ENCODE assay signal across 11 cellular contexts in the genomic region with DNA sequence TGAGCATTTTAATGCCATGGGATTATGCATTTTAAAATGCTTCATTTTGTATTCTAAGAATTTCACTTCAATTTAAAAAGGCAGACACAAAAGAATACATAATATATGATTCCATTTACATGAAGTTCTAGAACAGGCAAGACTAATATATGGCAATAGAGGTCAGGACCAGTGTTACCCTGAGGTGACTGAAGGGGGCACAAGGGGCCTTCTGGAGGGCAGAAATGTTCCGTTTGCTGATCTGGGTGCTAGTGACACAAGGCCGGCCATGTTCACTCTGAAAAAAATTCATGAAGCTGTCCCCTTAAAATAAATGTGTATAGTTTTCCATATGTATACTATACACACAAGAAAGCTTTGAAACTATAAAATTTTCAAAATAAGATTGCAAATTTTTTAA. TPM values are rescaled to one million over a fixed set of nuclear protein-coding genes. Genes with fewer than 3 reads are reported as not detected.
A peak's percentile ranks its signal among the peaks of the same experiment; 100 is the strongest.
DNase-seq lines count a peak whose midpoint lies in the region; ATAC-seq, FAIRE-seq and TF ChIP-seq lines count a peak whose summit lies in the region.
"Had no signal": no experiment of that assay in that cellular context is flagged by ENCODE, and none has a peak within 500 bp of the region (broad histone marks: within the 10 kb centered on the region; RNA-seq: fewer than 3 reads in every experiment).

No MANE protein-coding gene starts in this region.

- DNase-seq in activated CD8-positive, alpha-beta T cell treated with anti-CD3 and anti-CD28 coated beads for 36 hours, result peak; percentile 33
- DNase-seq in activated CD8-positive, alpha-beta T cell treated with anti-CD3 and anti-CD28 coated beads, Interleukin-2, amount 10 ng/mL, durations not matched to agents 7 days and 5 days, result no peak
- DNase-seq in GM12878 (ENCODE audit: low read depth, low spot score) (no peak), foreskin fibroblast (no peak), colonic mucosa (no peak), left ventricle myocardium superior (no peak)
- DNase-seq: GOT3 had no signal

- no peaks in the 10 kb centered on the region for H4K20me1 ChIP-seq in GM12878 (ENCODE audit: control insufficient read depth, insufficient read depth)

- 97% methylated on average over 2 of the region's 2 CpGs for WGBS in GM12878 (ENCODE audit: insufficient coverage, insufficient replicate concordance, low lambda C conversion rate, missing lambda C conversion rate)

- H3K9ac ChIP-seq in GM12878 (ENCODE audit: control insufficient read depth, insufficient read depth, low read length) (no peak overlapping the region), parathyroid adenoma (no peak overlapping the region), colonic mucosa (ENCODE audit: low read depth in 2 of 2, low read length in 2 of 2) (no peak overlapping the region)

- H3K4me1 ChIP-seq in GM12878 (ENCODE audit: control insufficient read depth, insufficient read depth, low read length), result no peaks in the 10 kb centered on the region
- H3K4me1 ChIP-seq in parathyroid adenoma, result no peaks in the 10 kb centered on the region
- no peaks in the 10 kb centered on the region for H3K4me1 ChIP-seq in colonic mucosa

- H3K36me3 ChIP-seq in GM12878 (ENCODE audit: control insufficient read depth in 2 of 2, insufficient read depth in 2 of 2, low read length in 1 of 2), result no peaks in the 10 kb centered on the region
- no peaks in the 10 kb centered on the region for H3K36me3 ChIP-seq in parathyroid adenoma (ENCODE audit: control insufficient read depth, insufficient read depth, low read length)
- H3K36me3 ChIP-seq in colonic mucosa, result no peaks in the 10 kb centered on the region

- TF ChIP-seq EP300 in GM12878 (IDR thresholded peaks at IDR 0.05; ENCODE audit: borderline replicate concordance in 1 of 2, control insufficient read depth in 1 of 2, low read depth in 2 of 2, low read length in 2 of 2), result no peak

- TF ChIP-seq RAD21 in GM12878 (IDR thresholded peaks at IDR 0.05; ENCODE audit: insufficient read depth, low read depth, low read length), result peak; percentile 57

- CTCF ChIA-PET in activated CD8-positive, alpha-beta T cell treated with anti-CD3 and anti-CD28 coated beads for 36 hours (lab: Charles Lee), result interaction anchor here (0.6 to 2.5 kb wide), 8 partner anchors 10 to 178 kb away, joined by 3 to 12 read pairs (median 3); no protein-coding TSS in a partner anchor
- CTCF ChIA-PET in activated CD8-positive, alpha-beta T cell treated with anti-CD3 and anti-CD28 coated beads, Interleukin-2, amount 10 ng/mL, durations not matched to agents 7 days and 5 days (lab: Charles Lee), result interaction anchor here (0.6 to 2.0 kb wide), 7 partner anchors 15 to 178 kb away, joined by 3 to 10 read pairs (median 4); no protein-coding TSS in a partner anchor
- CTCF ChIA-PET in GM12878 (lab: Yijun Ruan, JAX), result interaction anchor here (1.0 to 5.7 kb wide), 14 partner anchors 18 to 210 kb away, joined by 3 to 92 read pairs (median 5); partner anchors contain the start of genes ESF1 and NDUFAF5

- H3K4me3 ChIP-seq in GM12878 (no peak overlapping the region), parathyroid adenoma (ENCODE audit: low read depth, low read length) (no peak overlapping the region), foreskin fibroblast (ENCODE audit: low read depth in 1 of 2, low read length in 2 of 2) (no peak overlapping the region), colonic mucosa (no peak overlapping the region)

- H3K27ac ChIP-seq in GM12878 (ENCODE audit: control insufficient read depth, insufficient read depth) (no peak overlapping the region), parathyroid adenoma (no peak overlapping the region), colonic mucosa (no peak overlapping the region)

- H3K9me3 Mint-ChIP-seq in activated CD8-positive, alpha-beta T cell treated with anti-CD3 and anti-CD28 coated beads for 36 hours, result no peaks in the 10 kb centered on the region
- no peaks in the 10 kb centered on the region for H3K9me3 Mint-ChIP-seq in activated CD8-positive, alpha-beta T cell treated with anti-CD3 and anti-CD28 coated beads, Interleukin-2, amount 10 ng/mL, durations not matched to agents 7 days and 5 days (ENCODE audit: insufficient read depth)

- intact Hi-C loops in activated CD8-positive, alpha-beta T cell treated with anti-CD3 and anti-CD28 coated beads for 36 hours (cut with micrococcal nuclease), result no loop called here
- intact Hi-C loops in GM12878 (cut with micrococcal nuclease; ENCODE audit: unreplicated experiment), result loop anchor here (1.0 to 2.0 kb wide), 2 partner anchors 163 to 178 kb away; no protein-coding TSS in a partner anchor
- intact Hi-C loops in colonic mucosa (cut with DNase I), result no loop called here
- intact Hi-C loops in left ventricle myocardium superior (cut with micrococcal nuclease), result no loop called here

- H3K79me2 ChIP-seq in GM12878 (ENCODE audit: control insufficient read depth, insufficient read depth, low read length) (no peaks in the 10 kb centered on the region), parathyroid adenoma (peaks cover 4% of the 10 kb centered on the region)

- H3K27me3 Mint-ChIP-seq in activated CD8-positive, alpha-beta T cell treated with anti-CD3 and anti-CD28 coated beads for 36 hours, result no peaks in the 10 kb centered on the region
- no peaks in the 10 kb centered on the region for H3K27me3 Mint-ChIP-seq in activated CD8-positive, alpha-beta T cell treated with anti-CD3 and anti-CD28 coated beads, Interleukin-2, amount 10 ng/mL, durations not matched to agents 7 days and 5 days (ENCODE audit: low read depth)

- in situ Hi-C loops in GM12878 (cut with MboI), result no loop called here

- H3K4me3 Mint-ChIP-seq in activated CD8-positive, alpha-beta T cell treated with anti-CD3 and anti-CD28 coated beads for 36 hours, result no peak overlapping the region
- no peak overlapping the region for H3K4me3 Mint-ChIP-seq in activated CD8-positive, alpha-beta T cell treated with anti-CD3 and anti-CD28 coated beads, Interleukin-2, amount 10 ng/mL, durations not matched to agents 7 days and 5 days

- no peak overlapping the region for H3K27ac Mint-ChIP-seq in activated CD8-positive, alpha-beta T cell treated with anti-CD3 and anti-CD28 coated beads for 36 hours
- no peak overlapping the region for H3K27ac Mint-ChIP-seq in activated CD8-positive, alpha-beta T cell treated with anti-CD3 and anti-CD28 coated beads, Interleukin-2, amount 10 ng/mL, durations not matched to agents 7 days and 5 days

- no peak for ATAC-seq in activated CD8-positive, alpha-beta T cell treated with anti-CD3 and anti-CD28 coated beads for 36 hours
- ATAC-seq in activated CD8-positive, alpha-beta T cell treated with anti-CD3 and anti-CD28 coated beads, Interleukin-2, amount 10 ng/mL, durations not matched to agents 7 days and 5 days, result no peak
- peak; percentile 54 for ATAC-seq in HG03439 (IDR thresholded peaks at IDR 0.05; ENCODE audit: unreplicated experiment)
- ATAC-seq in GM12878, result peak; percentile 89
- ATAC-seq in left ventricle myocardium superior, result no peak
- ATAC-seq: sciatic nerve had no signal

- RAD21 ChIA-PET in GM12878 (lab: Charles Lee; ENCODE audit: unreplicated experiment), result interaction anchor here (0.6 to 3.8 kb wide), 6 partner anchors 12 to 178 kb away, joined by 3 to 41 read pairs (median 4); partner anchors contain the start of genes ESF1 and NDUFAF5

- POLR2A ChIA-PET in activated CD8-positive, alpha-beta T cell treated with anti-CD3 and anti-CD28 coated beads for 36 hours (lab: Charles Lee), result no interaction called here
- POLR2A ChIA-PET in activated CD8-positive, alpha-beta T cell treated with anti-CD3 and anti-CD28 coated beads, Interleukin-2, amount 10 ng/mL, durations not matched to agents 7 days and 5 days (lab: Charles Lee), result interaction anchor here (0.6 kb wide), 1 partner anchor 28 kb away, joined by 4 read pairs; no protein-coding TSS in a partner anchor
- POLR2A ChIA-PET in GM12878 (lab: Charles Lee), result no interaction called here

- H3K9me3 ChIP-seq in GM12878 (replicated peaks; ENCODE audit: control insufficient read depth, insufficient read depth, low read length), result no peaks in the 10 kb centered on the region
- H3K9me3 ChIP-seq in parathyroid adenoma (ENCODE audit: control insufficient read depth, low read length), result no peaks in the 10 kb centered on the region
- no peaks in the 10 kb centered on the region for H3K9me3 ChIP-seq in colonic mucosa

- SMC1A ChIA-PET in GM12878 (lab: Charles Lee; ENCODE audit: uncharacterized antibody, unreplicated experiment), result interaction anchor here (0.7 to 2.5 kb wide), 13 partner anchors 9 to 178 kb away, joined by 3 to 46 read pairs (median 4); no protein-coding TSS in a partner anchor

- no peak for TF ChIP-seq POLR2A in GM12878 (IDR thresholded peaks at IDR 0.05; ENCODE audit: low read depth, low read length)

- no peak overlapping the region for H3K4me2 ChIP-seq in GM12878 (ENCODE audit: control insufficient read depth, insufficient read depth)
- no peak overlapping the region for H3K4me2 ChIP-seq in parathyroid adenoma (ENCODE audit: low read length)

- H3K36me3 Mint-ChIP-seq in activated CD8-positive, alpha-beta T cell treated with anti-CD3 and anti-CD28 coated beads for 36 hours (ENCODE audit: low read depth), result peaks cover 15% of the 10 kb centered on the region
- H3K36me3 Mint-ChIP-seq in activated CD8-positive, alpha-beta T cell treated with anti-CD3 and anti-CD28 coated beads, Interleukin-2, amount 10 ng/mL, durations not matched to agents 7 days and 5 days (ENCODE audit: low read depth), result peaks cover 10% of the 10 kb centered on the region

- H3K4me1 Mint-ChIP-seq in activated CD8-positive, alpha-beta T cell treated with anti-CD3 and anti-CD28 coated beads for 36 hours (ENCODE audit: low read depth), result no peaks in the 10 kb centered on the region
- H3K4me1 Mint-ChIP-seq in activated CD8-positive, alpha-beta T cell treated with anti-CD3 and anti-CD28 coated beads, Interleukin-2, amount 10 ng/mL, durations not matched to agents 7 days and 5 days (ENCODE audit: low read depth), result no peaks in the 10 kb centered on the region

- H2AFZ ChIP-seq in GM12878 (ENCODE audit: control insufficient read depth, low read depth, low read length) (no peak overlapping the region), parathyroid adenoma (no peak overlapping the region)

- no TSS peak for BruUV-seq in GM12878 (replicated peaks; lab: Mats Ljungman, UMichigan)

- no peaks in the 10 kb centered on the region for H3K27me3 ChIP-seq in GM12878 (replicated peaks in 1 of 2; ENCODE audit: control insufficient read depth in 2 of 2, insufficient read depth in 2 of 2, low read length in 1 of 2)
- H3K27me3 ChIP-seq in parathyroid adenoma (ENCODE audit: control insufficient read depth, insufficient read depth, low read length), result no peaks in the 10 kb centered on the region
- H3K27me3 ChIP-seq in colonic mucosa, result no peaks in the 10 kb centered on the region

- peak; percentile 49 for TF ChIP-seq CTCF in activated CD8-positive, alpha-beta T cell treated with anti-CD3 and anti-CD28 coated beads for 36 hours (IDR thresholded peaks at IDR 0.05)
- TF ChIP-seq CTCF in GM12878 (IDR thresholded peaks at IDR 0.05 in 2 of 3, conservative IDR thresholded peaks at IDR 0.05 in 1 of 3; ENCODE audit: control insufficient read depth in 2 of 3, extremely low read depth in 1 of 3, insufficient read depth in 1 of 3, low read depth in 3 of 3, low read length in 3 of 3) (peak; percentile 36 to 59 (median 41); a peak in 3 of 6 replicates), parathyroid adenoma (IDR thresholded peaks at IDR 0.05) (peak; percentile 19), foreskin fibroblast (IDR thresholded peaks at IDR 0.05; ENCODE audit: low read depth, low read length) (no peak), colonic mucosa (IDR thresholded peaks at IDR 0.05) (no peak)

- no peak for FAIRE-seq in GM12878 (lab: Jason Lieb, UNC)
- FAIRE-seq: bronchial epithelial cell had no signal

RNA-seq across cellular contexts. Expression of gene TASP1, which starts 28.5 kb away (rescaled TPM):
- total RNA-seq in activated CD8-positive, alpha-beta T cell treated with anti-CD3 and anti-CD28 coated beads for 36 hours, result 1 to 10 TPM; 8.7 to 8.8 TPM
- 10 to 100 TPM in 1 of 2 experiments, 1 to 10 TPM in 1; 9.6 to 11.8 TPM for total RNA-seq in activated CD8-positive, alpha-beta T cell treated with anti-CD3 and anti-CD28 coated beads, Interleukin-2, amount 10 ng/mL, durations not matched to agents 7 days and 5 days
- 40.3 and 46.4 TPM in 2 replicates for total RNA-seq in GM12878 (2013; cell fraction: nucleolus; rRNA removed)
- total RNA-seq in GM12878 (2014; rRNA removed) (9.2 and 10.1 TPM in 2 replicates), GM12878 (2014; rRNA removed; fragmentation: Illumina TruSeq; extraction: Trizol) (9.6 and 11.4 TPM in 2 replicates), GM12878 (2021) (10.0 and 10.1 TPM in 2 replicates), colonic mucosa (10 to 100 TPM in 1 of 2 donors, 1 to 10 TPM in 1; 9.4 to 12.6 TPM), left ventricle myocardium superior (5.0 TPM)
- polyA plus RNA-seq in GM12878 (2011; ENCODE audit: low read depth), result 3.2 TPM
- polyA plus RNA-seq in GM12878 (2011; rRNA removed) (10.8 and 14.8 TPM in 2 replicates), GM12878 (2014; fragmentation: Illumina TruSeq; extraction: Trizol) (7.4 and 7.9 TPM in 2 replicates), GM12878 (2014; fragmentation: Nextera tagmentation; extraction: Ambion mirVana) (10 to 100 TPM; 12.3 to 17.8 TPM), GM12878 (2014; rRNA removed) (7.6 and 7.7 TPM in 2 replicates), GM12878 (2016; fragmentation: Nextera tagmentation; extraction: Ambion mirVana) (10 to 100 TPM; 14.8 to 15.7 TPM)
- 4.8 TPM in 2 replicates for polyA plus RNA-seq in GM12878 (2011; cell fraction: cytosol; rRNA removed)
- polyA plus RNA-seq in GM12878 (2011; cell fraction: nucleus; rRNA removed), result 11.7 and 14.9 TPM in 2 replicates
- 5.0 and 5.7 TPM in 2 replicates for polyA plus RNA-seq in GM12878 (2012)
- polyA minus RNA-seq in GM12878 (2011; rRNA and poly(A)+ RNA removed), result 19.3 and 20.9 TPM in 2 replicates
- polyA minus RNA-seq in GM12878 (2011; cell fraction: cytosol; rRNA and poly(A)+ RNA removed), result 5.7 and 7.0 TPM in 2 replicates
- polyA minus RNA-seq in GM12878 (2011; cell fraction: nucleus; rRNA and poly(A)+ RNA removed), result 23.8 and 27.9 TPM in 2 replicates

Comparison
In these comparisons a context has a peak if more than half of its experiments do, and no peak if none do; other contexts are left out.
1. ATAC-seq: peak in HG03439 (single experiment) and GM12878 (single experiment); none in activated CD8-positive, alpha-beta T cell treated with anti-CD3 and anti-CD28 coated beads for 36 hours (single experiment), activated CD8-positive, alpha-beta T cell treated with anti-CD3 and anti-CD28 coated beads, Interleukin-2, amount 10 ng/mL, durations not matched to agents 7 days and 5 days (single experiment) and left ventricle myocardium superior (single experiment).
2. CTCF ChIP-seq: peak in activated CD8-positive, alpha-beta T cell treated with anti-CD3 and anti-CD28 coated beads for 36 hours (single experiment), GM12878 (3 of 3) and parathyroid adenoma (single experiment); none in foreskin fibroblast (single experiment) and colonic mucosa (single experiment).